8 cellular contexts compared by ENCODE assay signal in genomic region chr1:175757381-175758015, GRCh38. TPM values are rescaled to one million over a fixed set of nuclear protein-coding genes. Genes with fewer than 3 reads are reported as not detected.
A peak's percentile ranks its signal among the peaks of the same experiment; 100 is the strongest.
DNase-seq lines count a peak whose midpoint lies in the region; ATAC-seq and TF ChIP-seq lines count a peak whose summit lies in the region.

No MANE protein-coding gene starts in this region.

- no peak overlapping the region for H2AFZ ChIP-seq in IMR-90 (replicated peaks; ENCODE audit: low read length, poor library complexity)

- TF ChIP-seq RAD21 in IMR-90 (IDR thresholded peaks at IDR 0.05; ENCODE audit: low read length), result peak; percentile 23; the same call in 1 of the 2 replicates

- H3K4me3 ChIP-seq in GM12864 (ENCODE audit: low read depth, low read length) (no peak overlapping the region), IMR-90 (ENCODE audit: insufficient read depth, low read depth, low read length) (no peak overlapping the region), left ventricle myocardium inferior (no peak overlapping the region)

- H2AK5ac ChIP-seq in IMR-90 (ENCODE audit: low read depth, low read length), result no peak overlapping the region

- no peak overlapping the region for H3K4me2 ChIP-seq in IMR-90 (ENCODE audit: low read depth, low read length)

- no peaks in the 10 kb centered on the region for H3K36me3 ChIP-seq in IMR-90 (ENCODE audit: control insufficient read depth, insufficient read depth, low read length)
- H3K36me3 ChIP-seq in left ventricle myocardium inferior, result no peaks in the 10 kb centered on the region

- POLR2A ChIA-PET in IMR-90 (lab: Charles Lee; ENCODE audit: unreplicated experiment), result no interaction called here
- POLR2A ChIA-PET in activated CD4-positive, alpha-beta memory T cell treated with anti-CD3 and anti-CD28 coated beads for 36 hours (lab: Charles Lee), result no interaction called here

- H4K5ac ChIP-seq in IMR-90 (ENCODE audit: low read depth, low read length), result no peak overlapping the region

- H2AK9ac ChIP-seq in IMR-90 (replicated peaks; ENCODE audit: low read depth, low read length, poor library complexity), result no peak overlapping the region

- ATAC-seq in GM21529 (IDR thresholded peaks at IDR 0.05; ENCODE audit: unreplicated experiment), result peak; percentile 92
- peak; percentile 53; the same call in 1 of the 2 replicates for ATAC-seq in IMR-90 (ENCODE audit: low read depth)
- ATAC-seq in stimulated activated memory B cell treated with anti-CD40 and anti-IgM and Interleukin-4, amounts not matched to agents 10 μg/mL and 1 μg/mL and 100 μg/mL, for 72 hours, result peak; percentile 64

- no peaks in the 10 kb centered on the region for H3K4me1 Mint-ChIP-seq in activated CD4-positive, alpha-beta memory T cell treated with anti-CD3 and anti-CD28 coated beads for 36 hours (ENCODE audit: low read depth)
- peaks cover 7% of the 10 kb centered on the region for H3K4me1 Mint-ChIP-seq in stimulated activated memory B cell treated with anti-CD40 and anti-IgM and Interleukin-4, amounts not matched to agents 10 μg/mL and 1 μg/mL and 100 μg/mL, for 72 hours

- H3K9ac ChIP-seq in IMR-90 (ENCODE audit: low read depth, low read length), result no peak overlapping the region

- no peak overlapping the region for H4K91ac ChIP-seq in IMR-90 (ENCODE audit: insufficient read depth, low read depth, low read length)

- H2BK20ac ChIP-seq in IMR-90 (ENCODE audit: low read depth, low read length), result no peak overlapping the region

- DNase-seq in GM12864 (ENCODE audit: low read depth) (no peak), IMR-90 (no peak), left ventricle myocardium inferior (no peak), posterior vena cava (ENCODE audit: low spot score) (no peak)
- DNase-seq in activated CD4-positive, alpha-beta memory T cell treated with anti-CD3 and anti-CD28 coated beads for 36 hours, result peak; percentile 33
- no peak for DNase-seq in stimulated activated naive CD4-positive, alpha-beta T cell treated with Interleukin-2 at 50 U/mL for 16 hours (lab: John Stamatoyannopoulos, UW)

- H2BK120ac ChIP-seq in IMR-90 (ENCODE audit: low read depth, low read length), result no peak overlapping the region

- peaks cover 9% of the 10 kb centered on the region for H3K27me3 Mint-ChIP-seq in activated CD4-positive, alpha-beta memory T cell treated with anti-CD3 and anti-CD28 coated beads for 36 hours
- peaks cover 17% of the 10 kb centered on the region for H3K27me3 Mint-ChIP-seq in stimulated activated memory B cell treated with anti-CD40 and anti-IgM and Interleukin-4, amounts not matched to agents 10 μg/mL and 1 μg/mL and 100 μg/mL, for 72 hours

- H2BK15ac ChIP-seq in IMR-90 (ENCODE audit: low read depth, low read length), result no peak overlapping the region

- no peak overlapping the region for H3K23ac ChIP-seq in IMR-90 (ENCODE audit: low read depth, low read length)

- H3K4me3 Mint-ChIP-seq in activated CD4-positive, alpha-beta memory T cell treated with anti-CD3 and anti-CD28 coated beads for 36 hours, result no peak overlapping the region
- H3K4me3 Mint-ChIP-seq in stimulated activated memory B cell treated with anti-CD40 and anti-IgM and Interleukin-4, amounts not matched to agents 10 μg/mL and 1 μg/mL and 100 μg/mL, for 72 hours, result no peak overlapping the region

- no peak overlapping the region for H3K14ac ChIP-seq in IMR-90 (replicated peaks; ENCODE audit: low read depth, low read length)

- H3K36me3 Mint-ChIP-seq in activated CD4-positive, alpha-beta memory T cell treated with anti-CD3 and anti-CD28 coated beads for 36 hours, result no peaks in the 10 kb centered on the region
- H3K36me3 Mint-ChIP-seq in stimulated activated memory B cell treated with anti-CD40 and anti-IgM and Interleukin-4, amounts not matched to agents 10 μg/mL and 1 μg/mL and 100 μg/mL, for 72 hours, result no peaks in the 10 kb centered on the region

- no peaks in the 10 kb centered on the region for H3K9me1 ChIP-seq in IMR-90 (ENCODE audit: insufficient read depth, low read length)

- no TSS peak for BruUV-seq in IMR-90 (replicated peaks; lab: Mats Ljungman, UMichigan)

- H3K4ac ChIP-seq in IMR-90 (ENCODE audit: low read depth, low read length), result no peak overlapping the region

- H3K27me3 ChIP-seq in IMR-90 (ENCODE audit: control insufficient read depth, insufficient read depth, low read length) (no peaks in the 10 kb centered on the region), left ventricle myocardium inferior (ENCODE audit: low read depth) (peaks cover 20% of the 10 kb centered on the region)

- TF ChIP-seq CTCF in GM12864 (IDR thresholded peaks at IDR 0.05; ENCODE audit: low read depth, low read length, missing control alignments) (peak; percentile 97), IMR-90 (conservative IDR thresholded peaks at IDR 0.05; ENCODE audit: low read depth, low read length) (peak; percentile 47), left ventricle myocardium inferior (IDR thresholded peaks at IDR 0.05; ENCODE audit: borderline replicate concordance) (peak; percentile 77)

- H3K27ac ChIP-seq in IMR-90 (ENCODE audit: insufficient read depth, low read length) (no peak overlapping the region), left ventricle myocardium inferior (replicated peaks) (no peak overlapping the region)

- WGBS in IMR-90 (ENCODE audit: extremely low coverage in 2 of 2, insufficient read length in 1 of 2), 2 experiments, result 13% methylated on average over 9 of the region's 15 CpGs; no CpG with 5 or more reads in 1 of the 2 experiments

- H2BK5ac ChIP-seq in IMR-90 (ENCODE audit: low read depth, low read length, poor library complexity, severe bottlenecking), result no peak overlapping the region

- H3K79me1 ChIP-seq in IMR-90 (ENCODE audit: low read depth in 1 of 2, low read length in 2 of 2), result no peaks in the 10 kb centered on the region

- no peaks in the 10 kb centered on the region for H4K20me1 ChIP-seq in IMR-90 (ENCODE audit: insufficient read depth, low read length)

- H4K8ac ChIP-seq in IMR-90 (ENCODE audit: low read depth in 2 of 2, low read length in 2 of 2), result no peak overlapping the region

- CTCF ChIA-PET in IMR-90 (lab: Yijun Ruan, JAX), result interaction anchor here (0.6 to 1.2 kb wide), 2 partner anchors 24 to 185 kb away, joined by 3 to 4 read pairs; no protein-coding TSS in a partner anchor
- CTCF ChIA-PET in activated CD4-positive, alpha-beta memory T cell treated with anti-CD3 and anti-CD28 coated beads for 36 hours (lab: Charles Lee), result interaction anchor here (0.7 to 1.6 kb wide), 6 partner anchors 9 to 540 kb away, joined by 3 read pairs; no protein-coding TSS in a partner anchor

- H3K9me3 ChIP-seq in IMR-90 (ENCODE audit: control insufficient read depth, insufficient read depth, low read length) (no peaks in the 10 kb centered on the region), left ventricle myocardium inferior (replicated peaks) (no peaks in the 10 kb centered on the region)

- no peak overlapping the region for H3K18ac ChIP-seq in IMR-90 (ENCODE audit: low read depth, low read length)

- H3K27ac Mint-ChIP-seq in activated CD4-positive, alpha-beta memory T cell treated with anti-CD3 and anti-CD28 coated beads for 36 hours, result no peak overlapping the region
- H3K27ac Mint-ChIP-seq in stimulated activated memory B cell treated with anti-CD40 and anti-IgM and Interleukin-4, amounts not matched to agents 10 μg/mL and 1 μg/mL and 100 μg/mL, for 72 hours, result no peak overlapping the region

- H3K9me3 Mint-ChIP-seq in activated CD4-positive, alpha-beta memory T cell treated with anti-CD3 and anti-CD28 coated beads for 36 hours, result no peaks in the 10 kb centered on the region
- H3K9me3 Mint-ChIP-seq in stimulated activated memory B cell treated with anti-CD40 and anti-IgM and Interleukin-4, amounts not matched to agents 10 μg/mL and 1 μg/mL and 100 μg/mL, for 72 hours, result no peaks in the 10 kb centered on the region

- dilution Hi-C loops in IMR-90 (cut with HindIII; ENCODE audit: low sequenced_read_pairs, unreplicated experiment), result no loop called here

- in situ Hi-C loops in IMR-90 (cut with MboI; ENCODE audit: low sequenced_read_pairs), result no loop called here

- H3K56ac ChIP-seq in IMR-90 (ENCODE audit: extremely low read depth, insufficient read depth, low read length), result no peak overlapping the region

- no peaks in the 10 kb centered on the region for H3K4me1 ChIP-seq in IMR-90 (ENCODE audit: control insufficient read depth, insufficient read depth, low read length)
- no peaks in the 10 kb centered on the region for H3K4me1 ChIP-seq in left ventricle myocardium inferior

- intact Hi-C loops in IMR-90 (cut with micrococcal nuclease) (no loop called here), left ventricle myocardium inferior (cut with micrococcal nuclease) (loop anchor here (10.0 kb wide), 1 partner anchor 283 kb away; no protein-coding TSS in a partner anchor), posterior vena cava (cut with DNase I) (no loop called here)
- intact Hi-C loops in activated CD4-positive, alpha-beta memory T cell treated with anti-CD3 and anti-CD28 coated beads for 36 hours (cut with micrococcal nuclease), result no loop called here

- TF ChIP-seq POLR2A in IMR-90 (IDR thresholded peaks at IDR 0.05; ENCODE audit: low read depth, low read length), result no peak

TF ChIP-seq in IMR-90, 13 proteins besides CTCF, POLR2A, EP300 and RAD21 (continues in another document):
- TF ChIP-seq RFX5 (IDR thresholded peaks at IDR 0.05; ENCODE audit: low read depth, low read length) (no peak), FOS (IDR thresholded peaks at IDR 0.05; ENCODE audit: low read depth, low read length) (no peak), MXI1 (IDR thresholded peaks at IDR 0.05; ENCODE audit: borderline replicate concordance, low read depth, low read length) (no peak), NFE2L2 (IDR thresholded peaks at IDR 0.05; ENCODE audit: low read depth, low read length) (no peak), MAZ (IDR thresholded peaks at IDR 0.05; ENCODE audit: borderline replicate concordance, low read depth, low read length) (no peak), ELK1 (IDR thresholded peaks at IDR 0.05; ENCODE audit: borderline replicate concordance, low read depth, low read length) (no peak), RCOR1 (IDR thresholded peaks at IDR 0.05; ENCODE audit: insufficient replicate concordance, low read length) (no peak)

RNA-seq across cellular contexts. Expression of gene TNR, which starts 14.1 kb away (rescaled TPM):
- total RNA-seq in IMR-90 (2012; rRNA removed) (not detected in 2 replicates), left ventricle myocardium inferior (0.03 TPM), posterior vena cava (under 1 TPM; 0.05 to 0.09 TPM)
- not detected in 2 replicates for polyA plus RNA-seq in IMR-90 (2012; rRNA removed)
- not detected in 2 replicates for polyA plus RNA-seq in IMR-90 (2012; cell fraction: cytosol; rRNA removed)
- polyA plus RNA-seq in IMR-90 (2012; cell fraction: nucleus; rRNA removed; ENCODE audit: low replicate concordance), result not detected in 2 replicates
- total RNA-seq in activated CD4-positive, alpha-beta memory T cell treated with anti-CD3 and anti-CD28 coated beads for 36 hours, result not detected

Comparison
In these comparisons a context has a peak if more than half of its experiments do, and no peak if none do; other contexts are left out.
1. CTCF ChIP-seq: peak in every context shown above with its lines; median percentile 97 in GM12864; 77 in left ventricle myocardium inferior; 47 in IMR-90.